8 cellular contexts compared by ENCODE assay signal in genomic region chr3:18443670-18444596, GRCh38. TPM values are rescaled to one million over a fixed set of nuclear protein-coding genes. Genes with fewer than 3 reads are reported as not detected.
DNase-seq lines count a peak whose midpoint lies in the region; ATAC-seq and TF ChIP-seq lines count a peak whose summit lies in the region.

No MANE protein-coding gene starts in this region.

- ATAC-seq in activated B cell treated with CpG ODN at 0.5 μM for 24 hours (ENCODE audit: low read depth) (no peak), GM19455 (IDR thresholded peaks at IDR 0.05; ENCODE audit: unreplicated experiment) (no peak)

- DNase-seq in NCI-H1092 treated with DMSO at 0.1 percent for 48 hours (lab: John Stamatoyannopoulos, UW) (peak; percentile 13), NCI-H1092 (lab: John Stamatoyannopoulos, UW) (no peak), activated B cell treated with CpG ODN at 0.5 μM for 24 hours (peak; percentile 34), endodermal cell (peak; percentile 85), medulla oblongata (ENCODE audit: extremely low spot score) (no peak)

- H3K36me3 Mint-ChIP-seq in activated B cell treated with CpG ODN at 0.5 μM for 24 hours (ENCODE audit: low read depth) (peaks cover 13% of the 10 kb centered on the region), endodermal cell (ENCODE audit: low read depth) (no peaks in the 10 kb centered on the region)

- H3K27ac Mint-ChIP-seq in activated B cell treated with CpG ODN at 0.5 μM for 24 hours (peak overlapping the region; percentile 91), endodermal cell (no peak overlapping the region)

- H3K27me3 Mint-ChIP-seq in activated B cell treated with CpG ODN at 0.5 μM for 24 hours (peaks cover 5% of the 10 kb centered on the region), endodermal cell (ENCODE audit: insufficient read depth) (peaks cover 70% of the 10 kb centered on the region)

- H3K4me1 ChIP-seq in endodermal cell (ENCODE audit: control insufficient read depth, insufficient read depth, low read length) (no peaks in the 10 kb centered on the region), mucosa of rectum (ENCODE audit: control insufficient read depth in 2 of 2, insufficient read depth in 2 of 2, low read length in 2 of 2) (peaks cover 15% of the 10 kb centered on the region in 2 donors), thymus (ENCODE audit: control insufficient read depth, insufficient read depth, low read length) (no peaks in the 10 kb centered on the region)

- intact Hi-C loops in activated B cell treated with CpG ODN at 0.5 μM for 24 hours (cut with micrococcal nuclease) = loop anchor here (2.0 to 5.0 kb wide), 6 partner anchors 55 to 703 kb away; partner anchors contain the start of gene KCNH8

- POLR2A ChIA-PET in activated B cell treated with CpG ODN at 0.5 μM for 24 hours (lab: Charles Lee) = interaction anchor here (1.0 to 1.7 kb wide), 8 partner anchors 8 to 317 kb away, joined by 3 to 11 read pairs (median 4); no protein-coding TSS in a partner anchor

- H3K9me3 ChIP-seq in endodermal cell (ENCODE audit: control insufficient read depth, low read length) = peaks cover 10% of the 10 kb centered on the region
- H3K9me3 ChIP-seq in mucosa of rectum (ENCODE audit: control insufficient read depth in 2 of 2, low read length in 2 of 2) = no peaks in the 10 kb centered on the region
- H3K9me3 ChIP-seq in thymus (ENCODE audit: control insufficient read depth) = peaks cover 2% of the 10 kb centered on the region

- H3K27me3 ChIP-seq in endodermal cell (ENCODE audit: control insufficient read depth, insufficient read depth, low read length, poor library complexity, severe bottlenecking) (peaks cover 55% of the 10 kb centered on the region), mucosa of rectum (ENCODE audit: control insufficient read depth in 2 of 2, insufficient read depth in 2 of 2, low read length in 2 of 2) (no peaks in the 10 kb centered on the region), thymus (ENCODE audit: control insufficient read depth, insufficient read depth) (no peaks in the 10 kb centered on the region)

- TF ChIP-seq CTCF in activated B cell treated with CpG ODN at 0.5 μM for 24 hours (IDR thresholded peaks at IDR 0.05) = no peak
- no peak for TF ChIP-seq CTCF in endodermal cell (conservative IDR thresholded peaks at IDR 0.05)

- H3K9me3 Mint-ChIP-seq in activated B cell treated with CpG ODN at 0.5 μM for 24 hours (peaks cover 6% of the 10 kb centered on the region), endodermal cell (peaks cover 8% of the 10 kb centered on the region)

- 2 to 6% methylated on average over 16 to 56 of the region's 56 CpGs for WGBS in endodermal cell (ENCODE audit: insufficient coverage in 1 of 2, insufficient read length in 1 of 2), 2 experiments
- WGBS in thymus = under 1% methylated on average over 56 of the region's 56 CpGs

- H3K4me1 Mint-ChIP-seq in activated B cell treated with CpG ODN at 0.5 μM for 24 hours (peaks cover 63% of the 10 kb centered on the region), endodermal cell (peaks cover 18% of the 10 kb centered on the region)

- H3K9ac ChIP-seq in endodermal cell (ENCODE audit: extremely low read depth, low read length, poor library complexity, severe bottlenecking) = peak overlapping the region; percentile 13
- peak overlapping the region; percentile 75 to 79 for H3K9ac ChIP-seq in mucosa of rectum (ENCODE audit: low read depth in 1 of 2, low read length in 2 of 2)

- H3K36me3 ChIP-seq in endodermal cell (ENCODE audit: control insufficient read depth, insufficient read depth, low read length) (peaks cover 3% of the 10 kb centered on the region), mucosa of rectum (ENCODE audit: control insufficient read depth in 2 of 2, insufficient read depth in 2 of 2, low read length in 2 of 2) (no peaks in the 10 kb centered on the region), thymus (ENCODE audit: control insufficient read depth, insufficient read depth) (peaks cover 6% of the 10 kb centered on the region)

- H3K27ac ChIP-seq in endodermal cell (ENCODE audit: low read depth, low read length) = no peak overlapping the region
- H3K27ac ChIP-seq in mucosa of rectum (ENCODE audit: low read depth in 2 of 2, low read length in 2 of 2) = peak overlapping the region; percentile 46 to 76
- H3K27ac ChIP-seq in thymus (ENCODE audit: low read depth) = peak overlapping the region; percentile 99

- peak overlapping the region; percentile 84 for H3K4me3 ChIP-seq in endodermal cell (ENCODE audit: low read length)
- H3K4me3 ChIP-seq in mucosa of rectum (ENCODE audit: low read length in 2 of 2) = peak overlapping the region; percentile 89 to 90
- peak overlapping the region; percentile 95 for H3K4me3 ChIP-seq in thymus (ENCODE audit: low read length)

- CTCF ChIA-PET in activated B cell treated with CpG ODN at 0.5 μM for 24 hours (lab: Charles Lee) = interaction anchor here (0.8 to 1.5 kb wide), 8 partner anchors 11 to 314 kb away, joined by 3 to 7 read pairs (median 4); partner anchors contain the start of gene SATB1

- H3K4me3 Mint-ChIP-seq in activated B cell treated with CpG ODN at 0.5 μM for 24 hours (peak overlapping the region; percentile 93), endodermal cell (peak overlapping the region; percentile 71)

RNA-seq across cellular contexts. Expression of gene SATB1, which starts 18.8 kb away (rescaled TPM):
- total RNA-seq in activated B cell treated with CpG ODN at 0.5 μM for 24 hours = 23.0 and 30.8 TPM in 2 replicates
- total RNA-seq in endodermal cell = 10 to 100 TPM; 31.5 to 38.6 TPM
- polyA plus RNA-seq in endodermal cell (2013, experiment 1 of 2) = 46.2 TPM
- 42.6 TPM for polyA plus RNA-seq in endodermal cell (2013, experiment 2 of 2)
- polyA plus RNA-seq in thymus = 172 TPM

Comparison
In these comparisons a context has a peak if more than half of its experiments do, and no peak if none do; other contexts are left out.
1. DNase-seq: peak in NCI-H1092 treated with DMSO at 0.1 percent for 48 hours (single experiment), activated B cell treated with CpG ODN at 0.5 μM for 24 hours (single experiment) and endodermal cell (single experiment); none in NCI-H1092 (single experiment) and medulla oblongata (single experiment).
2. Peak in every context shown above with its lines, with median percentiles within 50 percentile points of each other: H3K4me3 ChIP-seq.